ENCODE assay signal across 8 cellular contexts in genomic region chr13:110411316-110412105, GRCh38.
DNase-seq lines count a peak whose midpoint lies in the region; ATAC-seq and TF ChIP-seq lines count a peak whose summit lies in the region.

No MANE protein-coding gene starts in this region.

- POLR2A ChIA-PET in T-cell (lab: Charles Lee), result no interaction called here

- H3K4me3 ChIP-seq in ovary, result no peak overlapping the region

- CTCF ChIA-PET in T-cell (lab: Charles Lee), result interaction anchor here (0.7 to 2.3 kb wide), 2 partner anchors 187 to 190 kb away, joined by 3 to 9 read pairs; no protein-coding TSS in a partner anchor

- H3K27me3 Mint-ChIP-seq in T-cell, result peaks cover 67 to 72% of the 10 kb centered on the region in 2 donors

- intact Hi-C loops in ovary (cut with DNase I), result loop anchor here (5.0 to 10.0 kb wide), 8 partner anchors 69 to 189 kb away; partner anchors contain the start of genes COL4A1 (in 3 of the 4) and COL4A2 (in 3 of the 4)

- H3K27me3 ChIP-seq in ovary, result no peaks in the 10 kb centered on the region

- WGBS in ovary, 3 donors, result 48 to 52% (median 48%) methylated on average over 6 of the region's 6 CpGs

- TF ChIP-seq POLR2A in ovary (IDR thresholded peaks at IDR 0.05), result no peak

- in situ Hi-C loops in GM13977 (cut with MboI; ENCODE audit: low pct_unique_long_range_greater_than_20kb, low sequenced_read_pairs, unreplicated experiment), result loop anchor here (10.0 kb wide), 1 partner anchor 187 kb away; no protein-coding TSS in a partner anchor

- peak; percentile 12 for ATAC-seq in HG02884 (IDR thresholded peaks at IDR 0.05; ENCODE audit: unreplicated experiment)
- no peak for ATAC-seq in T-cell (replicated peaks in 1 of 4)

- H3K9me3 Mint-ChIP-seq in T-cell, result no peaks in the 10 kb centered on the region

- TF ChIP-seq EP300 in ovary (IDR thresholded peaks at IDR 0.05), result no peak

- H3K4me1 ChIP-seq in ovary (ENCODE audit: insufficient read depth), result peaks cover 19% of the 10 kb centered on the region

- no peaks in the 10 kb centered on the region for H3K9me3 ChIP-seq in ovary

- no peak overlapping the region for H3K4me3 Mint-ChIP-seq in T-cell

- H3K27ac ChIP-seq in caudate nucleus (ENCODE audit: low read depth, low read length), result peak overlapping the region; percentile 21
- peak overlapping the region; percentile 48 to 72 for H3K27ac ChIP-seq in ovary

- no peak overlapping the region for H3K27ac Mint-ChIP-seq in T-cell

- TF ChIP-seq CTCF in GM13977 (IDR thresholded peaks at IDR 0.05; ENCODE audit: extremely low read depth, insufficient read depth, missing control alignments) (no peak), ovary (IDR thresholded peaks at IDR 0.05) (no peak)

- DNase-seq in GM13977 (ENCODE audit: low spot score) (peak; percentile 29), caudate nucleus (lab: John Stamatoyannopoulos, UW) (no peak), ovary (no peak), T-cell (no peak), NCI-H2029 (lab: John Stamatoyannopoulos, UW) (no peak), NCI-H524 (lab: John Stamatoyannopoulos, UW) (no peak), Kasumi-1 (lab: John Stamatoyannopoulos, UW) (no peak)

- no peaks in the 10 kb centered on the region for H3K36me3 Mint-ChIP-seq in T-cell

- H3K4me1 Mint-ChIP-seq in T-cell, result peaks cover 3 to 11% (median 5%) of the 10 kb centered on the region in 3 donors

- H3K36me3 ChIP-seq in ovary, result no peaks in the 10 kb centered on the region
